ENCODE assay signal across 16 cellular contexts in the genomic region with DNA sequence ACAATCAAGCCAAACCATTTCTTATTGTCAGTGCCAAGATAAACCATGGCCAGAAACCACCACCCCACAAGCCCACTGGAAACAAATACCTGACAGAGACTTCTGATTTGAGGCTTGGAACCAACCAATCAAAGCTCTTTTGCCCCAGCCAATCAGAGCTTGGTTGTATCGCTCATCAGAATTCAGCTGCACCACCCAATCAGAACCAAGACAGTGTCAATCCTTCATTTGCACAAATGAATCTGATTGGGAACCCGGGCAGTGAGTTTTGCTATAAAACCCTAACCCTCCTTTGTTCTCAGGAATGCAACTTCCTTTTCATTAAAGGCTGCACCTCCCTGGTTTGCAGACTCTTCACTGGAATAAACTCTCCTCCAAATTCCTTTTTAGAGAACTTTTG.
"Had no signal": no experiment of that assay in that cellular context is flagged by ENCODE, and none has a peak within 500 bp of the region (broad histone marks: within the 10 kb centered on the region; RNA-seq: fewer than 3 reads in every experiment).

No MANE protein-coding gene starts in this region.

- H3K4me3 Mint-ChIP-seq: activated CD8-positive, alpha-beta T cell treated with anti-CD3 and anti-CD28 coated beads for 36 hours; stimulated activated naive CD8-positive, alpha-beta T cell treated with anti-CD3 and anti-CD28 coated beads, Interleukin-15, amount 100 ng/mL, for 72 hours; T-helper 1 cell treated with Interleukin-12 subunit alpha and Interleukin-12 subunit beta and Interleukin-4 antibody, amounts not matched to agents 30 μg/mL and 1 μg/mL, for 36 hours had no signal

- H3K36me3 ChIP-seq: lower lobe of right lung, sigmoid colon, spleen, upper lobe of right lung had no signal

- H3K4me1 ChIP-seq: lower lobe of right lung, parathyroid adenoma, upper lobe of right lung had no signal

- ATAC-seq: activated CD8-positive, alpha-beta T cell treated with anti-CD3 and anti-CD28 coated beads for 36 hours; activated naive CD4-positive, alpha-beta T cell treated with anti-CD3 and anti-CD28 coated beads, Interleukin-2, amount 50 U/mL, for 72 hours; left colon; lower lobe of right lung; stimulated activated naive CD8-positive, alpha-beta T cell treated with anti-CD3 and anti-CD28 coated beads, Interleukin-15, amount 100 ng/mL, for 72 hours; upper lobe of right lung had no signal

- H3K36me3 Mint-ChIP-seq: activated naive CD4-positive, alpha-beta T cell treated with anti-CD3 and anti-CD28 coated beads, Interleukin-2, amount 50 U/mL, for 72 hours had no signal

- H3K9me3 ChIP-seq: lower lobe of right lung, sigmoid colon, spleen, upper lobe of right lung had no signal

- H3K4me3 ChIP-seq: lower lobe of right lung, sigmoid colon, spleen, upper lobe of right lung had no signal

- H3K27ac Mint-ChIP-seq: activated CD8-positive, alpha-beta T cell treated with anti-CD3 and anti-CD28 coated beads for 36 hours; activated naive CD4-positive, alpha-beta T cell treated with anti-CD3 and anti-CD28 coated beads, Interleukin-2, amount 50 U/mL, for 72 hours; T-helper 1 cell treated with Interleukin-12 subunit alpha and Interleukin-12 subunit beta and Interleukin-4 antibody, amounts not matched to agents 30 μg/mL and 1 μg/mL, for 36 hours had no signal

- H3K27me3 Mint-ChIP-seq: stimulated activated naive CD8-positive, alpha-beta T cell treated with anti-CD3 and anti-CD28 coated beads, Interleukin-15, amount 100 ng/mL, for 72 hours had no signal

- H3K9me3 Mint-ChIP-seq: activated CD8-positive, alpha-beta T cell treated with anti-CD3 and anti-CD28 coated beads for 36 hours; stimulated activated naive CD8-positive, alpha-beta T cell treated with anti-CD3 and anti-CD28 coated beads, Interleukin-15, amount 100 ng/mL, for 72 hours; T-helper 1 cell treated with Interleukin-12 subunit alpha and Interleukin-12 subunit beta and Interleukin-4 antibody, amounts not matched to agents 30 μg/mL and 1 μg/mL, for 36 hours had no signal

- H3K27ac ChIP-seq: lower lobe of right lung, parathyroid adenoma, sigmoid colon, spleen, upper lobe of right lung had no signal

- H3K27me3 ChIP-seq: sigmoid colon, spleen, upper lobe of right lung had no signal

- DNase-seq: activated CD4-positive, alpha-beta T cell treated with anti-CD3 and anti-CD28 coated beads for 48 hours; activated CD8-positive, alpha-beta T cell treated with anti-CD3 and anti-CD28 coated beads for 36 hours; activated gamma-delta T cell; activated T-cell treated with anti-CD3 and anti-CD28 coated beads, Interleukin-2, amount 50 U/mL, for 48 hours; effector CD8-positive, alpha-beta T cell; foreskin melanocyte; left colon; lower lobe of right lung; midbrain; sigmoid colon; spleen; stimulated activated naive CD8-positive, alpha-beta T cell treated with anti-CD3 and anti-CD28 coated beads, Interleukin-15, amount 100 ng/mL, for 72 hours; upper lobe of right lung had no signal
